14 cellular contexts compared by ENCODE assay signal in genomic region chr18:76610933-76611749, GRCh38.
DNase-seq lines count a peak whose midpoint lies in the region; ATAC-seq and TF ChIP-seq lines count a peak whose summit lies in the region.
"Had no signal": no experiment of that assay in that cellular context is flagged by ENCODE, and none has a peak within 500 bp of the region (broad histone marks: within the 10 kb centered on the region; RNA-seq: fewer than 3 reads in every experiment).

No MANE protein-coding gene starts in this region.

- H3K27me3 Mint-ChIP-seq in activated naive CD4-positive, alpha-beta T cell treated with anti-CD3 and anti-CD28 coated beads, Interleukin-2, amount 10 ng/mL, durations not matched to agents 7 days and 5 days = peaks cover 4% of the 10 kb centered on the region

- H3K4me3 ChIP-seq in adipocyte (ENCODE audit: low read length) = peak overlapping the region; percentile 65
- peak overlapping the region; percentile 41 for H3K4me3 ChIP-seq in fibroblast of mammary gland (ENCODE audit: control insufficient read depth, low read depth, low read length)
- peak overlapping the region; percentile 35 for H3K4me3 ChIP-seq in psoas muscle
- H3K4me3 ChIP-seq: GM12878 had no signal

- no peak for TF ChIP-seq CTCF in fibroblast of mammary gland (conservative IDR thresholded peaks at IDR 0.05; ENCODE audit: control insufficient read depth, insufficient read depth, low read depth, low read length)
- TF ChIP-seq CTCF in psoas muscle (IDR thresholded peaks at IDR 0.05) = no peak

- H3K36me3 ChIP-seq in adipocyte (ENCODE audit: control insufficient read depth, insufficient read depth, low read length, severe bottlenecking) = no peaks in the 10 kb centered on the region
- no peaks in the 10 kb centered on the region for H3K36me3 ChIP-seq in psoas muscle (ENCODE audit: insufficient read depth in 1 of 2, low read depth in 1 of 2)

- H3K9ac ChIP-seq in adipocyte (ENCODE audit: low read length) = peak overlapping the region; percentile 6

- H3K4me1 ChIP-seq in adipocyte (ENCODE audit: control insufficient read depth, insufficient read depth, low read length) (no peaks in the 10 kb centered on the region), psoas muscle (no peaks in the 10 kb centered on the region)

- DNase-seq in EH (ENCODE audit: low read depth) = peak; percentile 47
- DNase-seq in adipocyte (ENCODE audit: low read depth) = peak; percentile 21
- DNase-seq in fibroblast of mammary gland (ENCODE audit: low read depth) = peak; percentile 85
- no peak for DNase-seq in psoas muscle
- DNase-seq in activated naive CD4-positive, alpha-beta T cell treated with anti-CD3 and anti-CD28 coated beads, Interleukin-2, amount 10 ng/mL, durations not matched to agents 7 days and 5 days = no peak
- DNase-seq in DMS79 treated with DMSO at 0.1 percent for 48 hours (lab: John Stamatoyannopoulos, UW) = no peak
- no peak for DNase-seq in superior temporal gyrus (ENCODE audit: extremely low spot score)
- DNase-seq: CD8-positive, alpha-beta memory T cell; central memory CD4-positive, alpha-beta T cell; NCI-H146; stimulated activated naive CD4-positive, alpha-beta T cell treated with Interleukin-2 at 50 U/mL for 16 hours; T-helper 9 cell had no signal

- no peaks in the 10 kb centered on the region for H3K36me3 Mint-ChIP-seq in activated naive CD4-positive, alpha-beta T cell treated with anti-CD3 and anti-CD28 coated beads, Interleukin-2, amount 10 ng/mL, durations not matched to agents 7 days and 5 days
- H3K36me3 Mint-ChIP-seq: CD8-positive, alpha-beta memory T cell had no signal

- H3K27ac Mint-ChIP-seq in activated naive CD4-positive, alpha-beta T cell treated with anti-CD3 and anti-CD28 coated beads, Interleukin-2, amount 10 ng/mL, durations not matched to agents 7 days and 5 days = no peak overlapping the region

- H3K27ac ChIP-seq in psoas muscle = no peak overlapping the region

- H3K9me3 ChIP-seq in adipocyte (ENCODE audit: control insufficient read depth, low read length) (no peaks in the 10 kb centered on the region), psoas muscle (no peaks in the 10 kb centered on the region)

- H3K27me3 ChIP-seq in adipocyte (replicated peaks; ENCODE audit: control insufficient read depth, insufficient read depth, low read length) = no peaks in the 10 kb centered on the region
- H3K27me3 ChIP-seq in psoas muscle (ENCODE audit: insufficient read depth in 3 of 3, low read length in 2 of 3) = peaks cover 0 to 9% (median 5%) of the 10 kb centered on the region in 3 donors

- WGBS in psoas muscle, 3 donors = 69 to 73% (median 70%) methylated on average over 31 to 32 of the region's 32 CpGs

- no peak overlapping the region for H3K4me3 Mint-ChIP-seq in activated naive CD4-positive, alpha-beta T cell treated with anti-CD3 and anti-CD28 coated beads, Interleukin-2, amount 10 ng/mL, durations not matched to agents 7 days and 5 days
- H3K4me3 Mint-ChIP-seq: CD8-positive, alpha-beta memory T cell had no signal

- intact Hi-C loops in psoas muscle (cut with DNase I) = loop anchor here (10.0 kb wide), 2 partner anchors 86 to 116 kb away; partner anchors contain the start of gene ZNF516 (in 1 of the 2)

- ATAC-seq in psoas muscle (no peak), GM21360 (IDR thresholded peaks at IDR 0.05; ENCODE audit: unreplicated experiment) (no peak)
- ATAC-seq: GM12878 had no signal

- peaks cover 2% of the 10 kb centered on the region for H3K9me3 Mint-ChIP-seq in activated naive CD4-positive, alpha-beta T cell treated with anti-CD3 and anti-CD28 coated beads, Interleukin-2, amount 10 ng/mL, durations not matched to agents 7 days and 5 days
- H3K9me3 Mint-ChIP-seq: CD8-positive, alpha-beta memory T cell had no signal

- H3K4me1 Mint-ChIP-seq in activated naive CD4-positive, alpha-beta T cell treated with anti-CD3 and anti-CD28 coated beads, Interleukin-2, amount 10 ng/mL, durations not matched to agents 7 days and 5 days = no peaks in the 10 kb centered on the region
- H3K4me1 Mint-ChIP-seq: CD8-positive, alpha-beta memory T cell had no signal

- CTCF ChIA-PET in activated naive CD4-positive, alpha-beta T cell treated with anti-CD3 and anti-CD28 coated beads, Interleukin-2, amount 10 ng/mL, durations not matched to agents 7 days and 5 days (lab: Charles Lee) = interaction anchor here (1.0 kb wide), 1 partner anchor 99 kb away, joined by 4 read pairs; no protein-coding TSS in a partner anchor

Comparison
In these comparisons a context has a peak if more than half of its experiments do, and no peak if none do; other contexts are left out.
1. DNase-seq: peak in EH (single experiment), adipocyte (single experiment) and fibroblast of mammary gland (single experiment); none in psoas muscle (0 of 2), activated naive CD4-positive, alpha-beta T cell treated with anti-CD3 and anti-CD28 coated beads, Interleukin-2, amount 10 ng/mL, durations not matched to agents 7 days and 5 days (single experiment), DMS79 treated with DMSO at 0.1 percent for 48 hours (single experiment) and superior temporal gyrus (single experiment).
2. Peak in every context shown above with its lines, with median percentiles within 50 percentile points of each other: H3K4me3 ChIP-seq.